In the genomic region with DNA sequence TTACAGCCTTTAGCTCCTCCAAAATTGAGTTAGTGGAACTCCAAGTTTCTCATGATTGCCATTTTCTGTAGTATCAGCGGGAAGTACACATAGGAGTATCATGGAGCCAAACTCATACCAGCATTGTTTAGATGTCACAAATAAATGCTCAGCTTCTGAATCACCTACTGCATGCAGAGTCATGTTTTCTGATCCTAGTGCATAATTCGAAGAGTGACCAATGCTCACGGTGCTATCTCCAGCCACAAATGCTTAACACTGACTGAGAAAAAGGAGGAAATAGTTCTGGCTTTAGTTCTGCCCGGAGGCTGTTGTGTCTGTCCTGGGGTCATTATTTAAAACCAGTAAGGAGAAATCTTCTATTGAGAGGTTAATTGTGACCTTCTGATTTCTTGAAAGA, we compare ENCODE assay signal across 24 cellular contexts. TPM values are rescaled to one million over a fixed set of nuclear protein-coding genes. Genes with fewer than 3 reads are reported as not detected.
DNase-seq lines count a peak whose midpoint lies in the region; ATAC-seq and TF ChIP-seq lines count a peak whose summit lies in the region.
"Had no signal": no experiment of that assay in that cellular context is flagged by ENCODE, and none has a peak within 500 bp of the region (broad histone marks: within the 10 kb centered on the region; RNA-seq: fewer than 3 reads in every experiment).

No MANE protein-coding gene starts in this region.

- TF ChIP-seq EP300 in transverse colon (IDR thresholded peaks at IDR 0.05; ENCODE audit: low read depth): no peak

- H3K27ac ChIP-seq in GM23248 (no peak overlapping the region), PC-3 (ENCODE audit: low read length) (no peak overlapping the region), smooth muscle cell (ENCODE audit: low read depth) (peak overlapping the region; percentile 43), transverse colon (no peak overlapping the region)
- H3K27ac ChIP-seq: esophagus muscularis mucosa, gastroesophageal sphincter, WERI-Rb-1 had no signal

- TF ChIP-seq POLR2A in transverse colon (IDR thresholded peaks at IDR 0.05) (no peak), GM18505 (IDR thresholded peaks at IDR 0.05; ENCODE audit: borderline replicate concordance, extremely low read depth, insufficient read depth, insufficient read length) (no peak)

- H3K36me3 ChIP-seq in GM23248 (ENCODE audit: low read depth) (no peaks in the 10 kb centered on the region), PC-3 (ENCODE audit: low read depth, low read length) (no peaks in the 10 kb centered on the region), smooth muscle cell (ENCODE audit: low read depth) (no peaks in the 10 kb centered on the region), transverse colon (no peaks in the 10 kb centered on the region)
- H3K36me3 ChIP-seq: esophagus muscularis mucosa, gastroesophageal sphincter, WERI-Rb-1 had no signal

- ATAC-seq in PC-3: peak; percentile 37; the same call in 1 of the 2 replicates
- no peak for ATAC-seq in GM18505 (IDR thresholded peaks at IDR 0.05; ENCODE audit: unreplicated experiment)
- ATAC-seq: CD8-positive, alpha-beta T cell; gastroesophageal sphincter had no signal

- H2AFZ ChIP-seq in GM23248 (no peak overlapping the region), PC-3 (ENCODE audit: low read length) (peak overlapping the region; percentile 37; the same call in 1 of the 2 replicates), smooth muscle cell (ENCODE audit: low read depth) (no peak overlapping the region)

- POLR2A ChIA-PET in PC-3 (lab: Charles Lee; ENCODE audit: unreplicated experiment): no interaction called here

- H4K20me1 ChIP-seq in GM23248 (ENCODE audit: insufficient read depth) (no peaks in the 10 kb centered on the region), PC-3 (ENCODE audit: low read length) (no peaks in the 10 kb centered on the region), smooth muscle cell (ENCODE audit: low read depth) (no peaks in the 10 kb centered on the region)

- H3K27me3 ChIP-seq in GM23248 (replicated peaks; ENCODE audit: insufficient read depth) (no peaks in the 10 kb centered on the region; the same call in 1 of the 2 replicates), PC-3 (ENCODE audit: low read length) (no peaks in the 10 kb centered on the region), smooth muscle cell (ENCODE audit: low read depth) (no peaks in the 10 kb centered on the region), transverse colon (no peaks in the 10 kb centered on the region)
- H3K27me3 ChIP-seq: esophagus muscularis mucosa, gastroesophageal sphincter had no signal

- H3K4me3 ChIP-seq in GM23248 (no peak overlapping the region), PC-3 (ENCODE audit: low read length) (no peak overlapping the region), epithelial cell of esophagus (ENCODE audit: low read length) (no peak overlapping the region), smooth muscle cell (no peak overlapping the region), transverse colon (no peak overlapping the region)
- H3K4me3 ChIP-seq: esophagus muscularis mucosa, gastroesophageal sphincter, lung had no signal

- no peak for TF ChIP-seq CTCF in PC-3 (conservative IDR thresholded peaks at IDR 0.05; ENCODE audit: low read depth, low read length)
- TF ChIP-seq CTCF in epithelial cell of esophagus (IDR thresholded peaks at IDR 0.05; ENCODE audit: insufficient read depth, low read depth, low read length, missing control alignments): no peak
- no peak for TF ChIP-seq CTCF in smooth muscle cell (IDR thresholded peaks at IDR 0.05; ENCODE audit: borderline replicate concordance, insufficient read depth, poor library complexity, severe bottlenecking)
- no peak for TF ChIP-seq CTCF in transverse colon (IDR thresholded peaks at IDR 0.05)

- H3K9me3 ChIP-seq in GM23248 (ENCODE audit: low read depth) (no peaks in the 10 kb centered on the region), PC-3 (ENCODE audit: low read length) (no peaks in the 10 kb centered on the region), smooth muscle cell (replicated peaks; ENCODE audit: low read depth) (no peaks in the 10 kb centered on the region), transverse colon (no peaks in the 10 kb centered on the region)
- H3K9me3 ChIP-seq: esophagus muscularis mucosa, gastroesophageal sphincter, SK-N-SH had no signal

- no TSS peak for BruUV-seq in PC-3 (replicated peaks; lab: Mats Ljungman, UMichigan)

- H3F3A ChIP-seq in GM23248 (ENCODE audit: insufficient read depth) (no peaks in the 10 kb centered on the region), PC-3 (ENCODE audit: low read length, unreplicated experiment) (no peaks in the 10 kb centered on the region), smooth muscle cell (ENCODE audit: low read depth) (no peaks in the 10 kb centered on the region)

- intact Hi-C loops in PC-3 (cut with micrococcal nuclease): no loop called here
- intact Hi-C loops in transverse colon (cut with DNase I; ENCODE audit: low total_unique reads): no loop called here

- DNase-seq in GM23248: peak; percentile 41
- peak; percentile 57 for DNase-seq in PC-3
- peak; percentile 94 for DNase-seq in epithelial cell of esophagus (ENCODE audit: low read depth)
- DNase-seq in smooth muscle cell (lab: John Stamatoyannopoulos, UW; ENCODE audit: unreplicated experiment): no peak
- no peak for DNase-seq in transverse colon
- DNase-seq in stimulated activated CD4-positive, alpha-beta T cell treated with anti-CD3 and anti-CD28 coated beads, Interleukin-4, amount 100 ng/mL, for 1 hour: no peak
- DNase-seq: activated CD4-positive, alpha-beta T cell treated with anti-CD3 and anti-CD28 coated beads, Interleukin-2, amount 50 U/mL, for 1 hour; activated naive CD4-positive, alpha-beta T cell treated with anti-CD3 and anti-CD28 coated beads, Interleukin-2, amount 50 U/mL, for 16 hours; anterior cingulate cortex; CD8-positive, alpha-beta T cell; effector CD4-positive, alpha-beta T cell; hypothalamus; NCI-H1417 treated with DMSO at 0.1 percent for 48 hours; NK-92 treated with Interleukin-12 subunit alpha and Interleukin-12 subunit beta, amount 100 ng/mL, for 24 hours; occipital lobe; SK-N-SH; stimulated activated CD4-positive, alpha-beta T cell treated with anti-CD3 and anti-CD28 coated beads, Interleukin-15, amount 100 ng/mL, for 24 hours; WERI-Rb-1 had no signal

- in situ Hi-C loops in GM23248 (cut with MboI) (no loop called here), transverse colon (cut with MboI; ENCODE audit: low pct_ligation_motif_present in 1 of 4, low pct_unique_long_range_greater_than_20kb in 1 of 4, low sequenced_read_pairs in 3 of 4) (no loop called here)

- H3K9me2 ChIP-seq in GM23248 (ENCODE audit: insufficient read depth) (no peaks in the 10 kb centered on the region), PC-3 (replicated peaks; ENCODE audit: low read length) (no peaks in the 10 kb centered on the region)
- H3K9me2 ChIP-seq: SK-N-SH had no signal

- H3K4me1 ChIP-seq in GM23248 (ENCODE audit: insufficient read depth): no peaks in the 10 kb centered on the region
- H3K4me1 ChIP-seq in PC-3 (ENCODE audit: insufficient read depth, low read length): 0 out of 2 replicates have a peak, but pooled peaks cover 4% of the 10 kb centered on the region
- H3K4me1 ChIP-seq in smooth muscle cell (ENCODE audit: low read depth): no peaks in the 10 kb centered on the region
- H3K4me1 ChIP-seq in transverse colon: no peaks in the 10 kb centered on the region
- H3K4me1 ChIP-seq: esophagus muscularis mucosa, gastroesophageal sphincter had no signal

- H3K79me2 ChIP-seq in GM23248 (ENCODE audit: insufficient read depth) (no peaks in the 10 kb centered on the region), PC-3 (ENCODE audit: low read length) (no peaks in the 10 kb centered on the region), smooth muscle cell (ENCODE audit: low read depth) (no peaks in the 10 kb centered on the region)

- no peak overlapping the region for H3K9ac ChIP-seq in GM23248
- no peak overlapping the region for H3K9ac ChIP-seq in PC-3 (ENCODE audit: low read length)
- H3K9ac ChIP-seq in smooth muscle cell (ENCODE audit: low read depth): no peak overlapping the region
- H3K9ac ChIP-seq: SK-N-SH had no signal

- CTCF ChIA-PET in PC-3 (lab: Charles Lee): no interaction called here

- H3K4me2 ChIP-seq in GM23248 (ENCODE audit: unreplicated experiment) (no peak overlapping the region), PC-3 (ENCODE audit: low read length) (no peak overlapping the region), smooth muscle cell (no peak overlapping the region)
- H3K4me2 ChIP-seq: SK-N-SH had no signal

- 59% methylated on average over 4 of the region's 4 CpGs for WGBS in GM23248 (ENCODE audit: low coverage in 1 of 2, low lambda C conversion rate in 2 of 2, missing lambda C conversion rate in 2 of 2), 2 experiments
- 69% methylated on average over 4 of the region's 4 CpGs for WGBS in smooth muscle cell (ENCODE audit: low lambda C conversion rate)
- WGBS in transverse colon (ENCODE audit: low coverage in 1 of 2), 2 donors: 91% methylated on average over 4 of the region's 4 CpGs; no CpG with 5 or more reads in 1 of the 2 donors

RNA-seq across cellular contexts. Expression of gene LRATD1, which starts 45.4 kb away (rescaled TPM):
- total RNA-seq in GM23248 (2014; rRNA removed; shearing (Covaris generic)): 0.63 and 1.2 TPM in 2 replicates
- 0.86 and 1.3 TPM in 2 replicates for polyA plus RNA-seq in GM23248 (2016; fragmentation: Nextera tagmentation; extraction: Ambion mirVana)
- total RNA-seq in PC-3 (2014; rRNA removed): 35.4 and 41.3 TPM in 2 replicates
- 7.0 and 9.3 TPM in 2 replicates for total RNA-seq in smooth muscle cell
- 4.6 and 7.9 TPM in 2 replicates for polyA plus RNA-seq in smooth muscle cell
- 100 to 1,000 TPM in 3 of 4 donors, 10 to 100 TPM in 1; 87.6 to 151 (median 118) TPM for total RNA-seq in transverse colon
- total RNA-seq: activated T-helper 1 cell treated with anti-CD3 and anti-CD28 coated beads, Interleukin-12 subunit alpha, Interleukin-12 subunit beta, Interleukin-2, Interleukin-4 antibody, amounts not matched to agents 30 ng/mL and 10 ng/mL and 1 ng/mL, durations not matched to agents 14 hours and 24 hours and 36 hours; CD8-positive, alpha-beta T cell; T-helper 2 cell treated with Interferon-gamma antibody and Interleukin-4, amounts not matched to agents 100 ng/mL and 5 ng/mL, for 36 hours had no signal

Comparison
In these comparisons a context has a peak if more than half of its experiments do, and no peak if none do; other contexts are left out.
1. DNase-seq: peak in GM23248 (single experiment), PC-3 (single experiment) and epithelial cell of esophagus (single experiment); none in smooth muscle cell (single experiment), transverse colon (single experiment) and stimulated activated CD4-positive, alpha-beta T cell treated with anti-CD3 and anti-CD28 coated beads, Interleukin-4, amount 100 ng/mL, for 1 hour (single experiment).